6 cellular contexts compared by ENCODE assay signal in the genomic region with DNA sequence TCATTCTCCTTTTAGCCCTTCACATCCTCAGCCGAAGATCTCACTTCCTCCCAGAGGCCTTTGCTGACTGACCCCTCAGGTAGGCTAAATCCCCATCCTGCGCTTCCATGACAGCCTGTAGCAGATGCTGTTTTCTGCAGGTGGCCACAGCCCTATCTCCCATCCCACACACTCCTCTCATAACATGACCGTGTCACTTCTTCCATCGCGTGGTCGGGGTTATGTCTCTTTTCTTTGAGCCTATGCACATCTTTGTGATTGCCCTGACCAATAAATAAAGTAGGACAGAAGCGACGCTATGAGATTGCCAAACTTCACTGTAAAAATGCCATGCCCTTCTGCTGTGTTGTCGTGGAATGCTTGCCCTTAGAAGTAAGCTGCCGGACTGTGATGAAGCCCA. TPM values are rescaled to one million over a fixed set of nuclear protein-coding genes. Genes with fewer than 3 reads are reported as not detected.
"Had no signal": no experiment of that assay in that cellular context is flagged by ENCODE, and none has a peak within 500 bp of the region (broad histone marks: within the 10 kb centered on the region; RNA-seq: fewer than 3 reads in every experiment).

No MANE protein-coding gene starts in this region.

RNA-seq across cellular contexts. Expression of gene TRIM74, which starts 55.5 kb away (rescaled TPM):
- total RNA-seq: dermis microvascular lymphatic vessel endothelial cell, epithelial cell of proximal tubule, fibroblast of lung, sigmoid colon, SK-MEL-5, thoracic aorta had no signal
- polyA plus RNA-seq: fibroblast of lung had no signal
